ENCODE assay signal across 21 cellular contexts in genomic region chr2:190575263-190575662, GRCh38.
"Had no signal": no experiment of that assay in that cellular context is flagged by ENCODE, and none has a peak within 500 bp of the region (broad histone marks: within the 10 kb centered on the region; RNA-seq: fewer than 3 reads in every experiment).

No MANE protein-coding gene starts in this region.

- H3K4me3 Mint-ChIP-seq: activated B cell treated with CpG ODN at 0.5 μM for 24 hours; memory B cell; nephron; stimulated activated memory B cell treated with anti-CD40 and anti-IgM and Interleukin-4, amounts not matched to agents 10 μg/mL and 1 μg/mL and 100 μg/mL, for 72 hours had no signal

- H3K27me3 Mint-ChIP-seq: activated B cell treated with CpG ODN at 0.5 μM for 24 hours; memory B cell; stimulated activated memory B cell treated with anti-CD40 and anti-IgM and Interleukin-4, amounts not matched to agents 10 μg/mL and 1 μg/mL and 100 μg/mL, for 72 hours had no signal

- H3K27ac Mint-ChIP-seq: activated B cell treated with CpG ODN at 0.5 μM for 24 hours; memory B cell; nephron; stimulated activated memory B cell treated with anti-CD40 and anti-IgM and Interleukin-4, amounts not matched to agents 10 μg/mL and 1 μg/mL and 100 μg/mL, for 72 hours had no signal

- H3K27me3 ChIP-seq: ascending aorta, gastrocnemius medialis, testis, upper lobe of left lung had no signal

- H3K4me3 ChIP-seq: ascending aorta, gastrocnemius medialis, mucosa of descending colon, smooth muscle cell, testis, upper lobe of left lung had no signal

- H3K27ac ChIP-seq: ascending aorta, gastrocnemius medialis, parathyroid adenoma, testis, upper lobe of left lung had no signal

- H3K4me1 ChIP-seq: parathyroid adenoma had no signal

- H3K9me3 Mint-ChIP-seq: activated B cell treated with CpG ODN at 0.5 μM for 24 hours; memory B cell; nephron; stimulated activated memory B cell treated with anti-CD40 and anti-IgM and Interleukin-4, amounts not matched to agents 10 μg/mL and 1 μg/mL and 100 μg/mL, for 72 hours had no signal

- ATAC-seq: gastrocnemius medialis; left ventricle myocardium superior; mucosa of descending colon; sciatic nerve; stimulated activated memory B cell treated with anti-CD40 and anti-IgM and Interleukin-4, amounts not matched to agents 10 μg/mL and 1 μg/mL and 100 μg/mL, for 72 hours had no signal

- H3K36me3 ChIP-seq: ascending aorta, gastrocnemius medialis, upper lobe of left lung had no signal

- H3K9me3 ChIP-seq: ascending aorta, gastrocnemius medialis, mucosa of descending colon, testis, upper lobe of left lung had no signal

- H3K36me3 Mint-ChIP-seq: memory B cell; stimulated activated memory B cell treated with anti-CD40 and anti-IgM and Interleukin-4, amounts not matched to agents 10 μg/mL and 1 μg/mL and 100 μg/mL, for 72 hours had no signal

- DNase-seq: activated B cell treated with CpG ODN at 0.5 μM for 24 hours; activated CD4-positive, alpha-beta T cell treated with anti-CD3 and anti-CD28 coated beads, Interleukin-2, amount 50 U/mL, for 1 hour; activated naive CD4-positive, alpha-beta T cell; activated T-cell treated with anti-CD3 and anti-CD28 coated beads for 4 hours; cerebellar nuclear complex; cortex of kidney; gastrocnemius medialis; head of caudate nucleus; left ventricle myocardium superior; mucosa of descending colon; stimulated activated CD4-positive, alpha-beta T cell treated with anti-CD3 and anti-CD28 coated beads, Interleukin-4, amount 100 ng/mL, for 4 hours; SW 1271; testis; upper lobe of left lung had no signal
